1 cellular context compared by ENCODE assay signal in the genomic region with DNA sequence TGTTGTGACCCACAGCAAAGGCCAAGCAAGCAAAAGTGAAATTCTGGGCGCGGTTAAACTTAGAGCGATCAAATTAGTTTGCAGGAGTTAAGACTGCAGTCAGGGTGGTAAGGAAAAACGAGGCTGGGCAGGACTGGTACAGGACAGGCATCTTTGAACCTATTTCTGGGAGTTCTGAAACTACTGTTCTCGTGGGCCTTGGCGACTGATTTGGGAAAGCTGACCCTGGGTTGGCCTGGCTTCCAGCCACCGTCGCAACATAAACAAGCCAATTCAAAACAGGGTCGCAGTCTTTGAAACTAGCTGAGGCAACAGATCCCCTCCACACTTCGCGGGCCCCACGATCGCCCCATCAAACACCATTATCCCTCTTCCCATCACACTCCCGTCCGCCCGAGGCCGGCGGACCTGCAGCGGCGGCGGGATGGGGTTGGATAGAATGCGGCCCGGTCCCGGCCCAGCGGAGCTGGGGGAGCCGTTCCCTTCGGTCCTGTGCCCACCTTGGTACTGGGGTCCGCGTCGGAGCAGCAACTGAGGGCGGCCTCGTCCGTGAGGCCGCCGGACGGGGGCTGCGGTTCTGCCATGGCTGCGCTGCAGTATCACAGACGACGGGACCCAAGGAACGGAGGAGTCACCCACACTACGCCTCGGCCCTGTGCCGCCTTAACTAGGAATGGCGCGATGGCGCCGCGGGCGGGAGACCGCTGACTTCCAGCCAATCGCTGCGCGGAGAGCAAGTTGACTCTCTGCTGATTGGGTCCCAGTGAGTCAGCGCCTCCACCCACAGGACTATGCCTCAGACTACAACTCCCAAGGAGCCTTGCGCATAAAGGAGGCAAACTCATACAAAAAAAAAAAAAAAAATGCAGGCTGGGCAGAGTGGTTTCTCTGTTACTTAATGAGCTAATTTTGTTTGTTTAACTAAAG.
TF ChIP-seq lines count a peak whose summit lies in the region.

Gene GLO1, minus strand, starts transcription at position 675 of the 927 bp plus-strand sequence. Its CDS starts 91 bp downstream, at position 584.

TF ChIP-seq in HepG2, 621 proteins besides CTCF, POLR2A, EP300 and RAD21 (continued from another document):
- TF ChIP-seq, protein P1, sequence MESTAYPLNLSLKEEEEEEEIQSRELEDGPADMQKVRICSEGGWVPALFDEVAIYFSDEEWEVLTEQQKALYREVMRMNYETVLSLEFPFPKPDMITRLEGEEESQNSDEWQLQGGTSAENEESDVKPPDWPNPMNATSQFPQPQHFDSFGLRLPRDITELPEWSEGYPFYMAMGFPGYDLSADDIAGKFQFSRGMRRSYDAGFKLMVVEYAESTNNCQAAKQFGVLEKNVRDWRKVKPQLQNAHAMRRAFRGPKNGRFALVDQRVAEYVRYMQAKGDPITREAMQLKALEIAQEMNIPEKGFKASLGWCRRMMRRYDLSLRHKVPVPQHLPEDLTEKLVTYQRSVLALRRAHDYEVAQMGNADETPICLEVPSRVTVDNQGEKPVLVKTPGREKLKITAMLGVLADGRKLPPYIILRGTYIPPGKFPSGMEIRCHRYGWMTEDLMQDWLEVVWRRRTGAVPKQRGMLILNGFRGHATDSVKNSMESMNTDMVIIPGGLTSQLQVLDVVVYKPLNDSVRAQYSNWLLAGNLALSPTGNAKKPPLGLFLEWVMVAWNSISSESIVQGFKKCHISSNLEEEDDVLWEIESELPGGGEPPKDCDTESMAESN (CRISPR knock-in tag; conservative IDR thresholded peaks at IDR 0.05): peak; percentile 62; the same call in 1 of the 2 replicates
- peak; percentile 87; the same call in 1 of the 2 replicates for TF ChIP-seq WIZ (CRISPR knock-in tag; IDR thresholded peaks at IDR 0.05)
- TF ChIP-seq TFE3 (CRISPR knock-in tag; IDR thresholded peaks at IDR 0.05): peak; percentile 51
- TF ChIP-seq PHF8 (CRISPR knock-in tag; IDR thresholded peaks at IDR 0.05): peak; percentile 99
- peak; percentile 22; the same call in 1 of the 2 replicates for TF ChIP-seq NKX3-1 (CRISPR knock-in tag; IDR thresholded peaks at IDR 0.05)
- TF ChIP-seq, protein P2, sequence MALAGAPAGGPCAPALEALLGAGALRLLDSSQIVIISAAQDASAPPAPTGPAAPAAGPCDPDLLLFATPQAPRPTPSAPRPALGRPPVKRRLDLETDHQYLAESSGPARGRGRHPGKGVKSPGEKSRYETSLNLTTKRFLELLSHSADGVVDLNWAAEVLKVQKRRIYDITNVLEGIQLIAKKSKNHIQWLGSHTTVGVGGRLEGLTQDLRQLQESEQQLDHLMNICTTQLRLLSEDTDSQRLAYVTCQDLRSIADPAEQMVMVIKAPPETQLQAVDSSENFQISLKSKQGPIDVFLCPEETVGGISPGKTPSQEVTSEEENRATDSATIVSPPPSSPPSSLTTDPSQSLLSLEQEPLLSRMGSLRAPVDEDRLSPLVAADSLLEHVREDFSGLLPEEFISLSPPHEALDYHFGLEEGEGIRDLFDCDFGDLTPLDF (CRISPR knock-in tag; IDR thresholded peaks at IDR 0.05): peak; percentile 97
- TF ChIP-seq ZNF768 (CRISPR knock-in tag; IDR thresholded peaks at IDR 0.05): peak; percentile 81; the same call in 1 of the 2 replicates
- no peak; the same call in 1 of the 2 replicates for TF ChIP-seq ZNF569 (CRISPR knock-in tag; IDR thresholded peaks at IDR 0.05; ENCODE audit: borderline replicate concordance)
- peak; percentile 95 for TF ChIP-seq SP2 (CRISPR knock-in tag; IDR thresholded peaks at IDR 0.05)
- TF ChIP-seq ZNF282 (IDR thresholded peaks at IDR 0.05; ENCODE audit: partially characterized antibody): no peak
TF ChIP-seq in HepG2: peak in this region for 297.
